ENCODE assay signal across 38 cellular contexts in the genomic region with DNA sequence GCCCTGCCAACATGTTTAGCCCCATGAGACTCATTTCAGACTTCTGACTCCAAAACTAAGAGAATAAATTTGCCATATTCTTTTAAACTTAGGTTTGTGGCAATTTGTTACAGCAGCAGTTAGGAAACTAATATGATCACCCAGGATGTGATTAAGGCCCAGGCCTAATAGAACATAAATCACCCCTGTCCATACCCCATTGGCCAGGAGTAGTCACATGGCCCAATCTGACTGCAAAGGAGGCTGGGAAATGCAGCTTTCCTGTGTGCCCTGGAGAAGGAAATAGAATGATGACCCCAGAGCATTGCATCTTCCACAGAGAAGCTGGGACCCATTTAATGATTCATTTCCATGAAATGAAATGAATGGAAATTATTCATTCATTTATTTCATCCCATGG.
"Had no signal": no experiment of that assay in that cellular context is flagged by ENCODE, and none has a peak within 500 bp of the region (broad histone marks: within the 10 kb centered on the region; RNA-seq: fewer than 3 reads in every experiment).

No MANE protein-coding gene starts in this region.

- H3K4me1 ChIP-seq: ascending aorta, body of pancreas, breast epithelium had no signal

- H3K4me1 Mint-ChIP-seq: activated naive CD4-positive, alpha-beta T cell treated with anti-CD3 and anti-CD28 coated beads, Interleukin-2, amount 10 ng/mL, durations not matched to agents 7 days and 5 days; activated naive CD4-positive, alpha-beta T cell treated with anti-CD3 and anti-CD28 coated beads, Interleukin-2, amount 50 U/mL, for 24 hours; central memory CD8-positive, alpha-beta T cell had no signal

- FAIRE-seq: astrocyte had no signal

- H3K9me3 ChIP-seq: adrenal gland, ascending aorta had no signal

- H3K9me3 Mint-ChIP-seq: activated T-helper 2 cell treated with anti-CD3 and anti-CD28 coated beads, Interferon-gamma antibody, Interleukin-2, Interleukin-4, amounts not matched to agents 10 μg/mL and 5 μg/mL and 100 μg/mL, durations not matched to agents 14 hours and 24 hours and 36 hours had no signal

- DNase-seq: activated effector memory CD4-positive, alpha-beta T cell treated with anti-CD3 and anti-CD28 coated beads, Interleukin-2, amount 50 U/mL, for 16 hours; activated effector memory CD4-positive, alpha-beta T cell treated with Interleukin-2 at 50 U/mL for 16 hours; activated gamma-delta T cell; activated gamma-delta T cell treated with Interleukin-2 at 50 U/mL for 16 hours; activated naive CD4-positive, alpha-beta T cell; activated naive CD4-positive, alpha-beta T cell treated with anti-CD3 and anti-CD28 coated beads for 36 hours; activated naive CD4-positive, alpha-beta T cell treated with anti-CD3 and anti-CD28 coated beads, Interleukin-2, amount 10 ng/mL, durations not matched to agents 7 days and 5 days; activated naive CD4-positive, alpha-beta T cell treated with anti-CD3 and anti-CD28 coated beads, Interleukin-2, amount 50 U/mL, for 16 hours; activated naive CD4-positive, alpha-beta T cell treated with Interleukin-2 at 50 U/mL for 16 hours; activated naive CD8-positive, alpha-beta T cell treated with anti-CD3 and anti-CD28 coated beads for 36 hours; activated naive CD8-positive, alpha-beta T cell treated with anti-CD3 and anti-CD28 coated beads, Interleukin-2, amount 10 ng/mL, durations not matched to agents 7 days and 5 days; activated naive CD8-positive, alpha-beta T cell treated with anti-CD3 and anti-CD28 coated beads, Interleukin-2, amount 50 U/mL, for 24 hours; activated T-cell treated with anti-CD3 and anti-CD28 coated beads, Interleukin-2, amount 50 U/mL, for 24 hours; activated T-cell treated with anti-CD3 and anti-CD28 coated beads, Interleukin-2, amount 50 U/mL, for 4 hours; activated T-cell treated with anti-CD3 and anti-CD28 coated beads, Interleukin-2, amount 50 U/mL, for 48 hours; activated T-cell treated with anti-CD3 and anti-CD28 coated beads, Interleukin-2, amount 50 U/mL, for 72 hours; adrenal gland; amniotic stem cell; amygdala; anterior cingulate cortex; aorta; body of pancreas; brain microvascular endothelial cell; caudate nucleus; central memory CD4-positive, alpha-beta T cell; cerebellar nuclear complex had no signal

- H3K4me3 Mint-ChIP-seq: activated naive CD4-positive, alpha-beta T cell treated with anti-CD3 and anti-CD28 coated beads for 36 hours; activated naive CD4-positive, alpha-beta T cell treated with anti-CD3 and anti-CD28 coated beads, Interleukin-2, amount 10 ng/mL, durations not matched to agents 7 days and 5 days; activated naive CD4-positive, alpha-beta T cell treated with anti-CD3 and anti-CD28 coated beads, Interleukin-2, amount 50 U/mL, for 24 hours; activated naive CD8-positive, alpha-beta T cell; activated naive CD8-positive, alpha-beta T cell treated with anti-CD3 and anti-CD28 coated beads for 36 hours; activated naive CD8-positive, alpha-beta T cell treated with anti-CD3 and anti-CD28 coated beads, Interleukin-2, amount 10 ng/mL, durations not matched to agents 7 days and 5 days; activated naive CD8-positive, alpha-beta T cell treated with anti-CD3 and anti-CD28 coated beads, Interleukin-2, amount 50 U/mL, for 24 hours; activated T-cell treated with anti-CD3 and anti-CD28 coated beads, Interleukin-2, amount 50 U/mL, for 24 hours; activated T-cell treated with anti-CD3 and anti-CD28 coated beads, Interleukin-2, amount 50 U/mL, for 4 hours; activated T-cell treated with anti-CD3 and anti-CD28 coated beads, Interleukin-2, amount 50 U/mL, for 72 hours; activated T-helper 1 cell treated with anti-CD3 and anti-CD28 coated beads, Interleukin-12 subunit alpha, Interleukin-12 subunit beta, Interleukin-2, Interleukin-4 antibody, amounts not matched to agents 30 ng/mL and 10 ng/mL and 1 ng/mL, durations not matched to agents 14 hours and 24 hours and 36 hours; activated T-helper 17 cell treated with anti-CD3 and anti-CD28 coated beads, Interleukin-2, amount 50 U/mL, for 72 hours; brain; central memory CD8-positive, alpha-beta T cell had no signal

- H3K36me3 Mint-ChIP-seq: activated naive CD4-positive, alpha-beta T cell treated with anti-CD3 and anti-CD28 coated beads, Interleukin-2, amount 10 ng/mL, durations not matched to agents 7 days and 5 days; activated naive CD4-positive, alpha-beta T cell treated with anti-CD3 and anti-CD28 coated beads, Interleukin-2, amount 50 U/mL, for 24 hours; activated naive CD4-positive, alpha-beta T cell treated with anti-CD3 and anti-CD28 coated beads, Interleukin-2, amount 50 U/mL, for 72 hours; activated naive CD8-positive, alpha-beta T cell; activated naive CD8-positive, alpha-beta T cell treated with anti-CD3 and anti-CD28 coated beads for 36 hours; activated naive CD8-positive, alpha-beta T cell treated with anti-CD3 and anti-CD28 coated beads, Interleukin-2, amount 10 ng/mL, durations not matched to agents 7 days and 5 days had no signal

- H3K27ac Mint-ChIP-seq: activated naive CD4-positive, alpha-beta T cell treated with anti-CD3 and anti-CD28 coated beads for 36 hours; activated naive CD4-positive, alpha-beta T cell treated with anti-CD3 and anti-CD28 coated beads, Interleukin-2, amount 10 ng/mL, durations not matched to agents 7 days and 5 days; activated naive CD4-positive, alpha-beta T cell treated with anti-CD3 and anti-CD28 coated beads, Interleukin-2, amount 50 U/mL, for 24 hours; activated naive CD4-positive, alpha-beta T cell treated with anti-CD3 and anti-CD28 coated beads, Interleukin-2, amount 50 U/mL, for 72 hours; activated naive CD8-positive, alpha-beta T cell; activated naive CD8-positive, alpha-beta T cell treated with anti-CD3 and anti-CD28 coated beads for 36 hours; activated naive CD8-positive, alpha-beta T cell treated with anti-CD3 and anti-CD28 coated beads, Interleukin-2, amount 10 ng/mL, durations not matched to agents 7 days and 5 days; activated naive CD8-positive, alpha-beta T cell treated with anti-CD3 and anti-CD28 coated beads, Interleukin-2, amount 50 U/mL, for 24 hours; activated T-cell treated with anti-CD3 and anti-CD28 coated beads, Interleukin-2, amount 50 U/mL, for 24 hours; activated T-cell treated with anti-CD3 and anti-CD28 coated beads, Interleukin-2, amount 50 U/mL, for 72 hours; activated T-helper 1 cell treated with anti-CD3 and anti-CD28 coated beads, Interleukin-12 subunit alpha, Interleukin-12 subunit beta, Interleukin-2, Interleukin-4 antibody, amounts not matched to agents 30 ng/mL and 10 ng/mL and 1 ng/mL, durations not matched to agents 14 hours and 24 hours and 36 hours; activated T-helper 17 cell treated with anti-CD3 and anti-CD28 coated beads, Interleukin-2, amount 50 U/mL, for 72 hours; activated T-helper 2 cell treated with anti-CD3 and anti-CD28 coated beads, Interferon-gamma antibody, Interleukin-2, Interleukin-4, amounts not matched to agents 10 μg/mL and 5 μg/mL and 100 μg/mL, durations not matched to agents 14 hours and 24 hours and 36 hours; brain had no signal

- H3K4me3 ChIP-seq: adrenal gland, ascending aorta, body of pancreas, breast epithelium, cardiac muscle cell had no signal

- H3K27ac ChIP-seq: adrenal gland, ascending aorta, body of pancreas, brain microvascular endothelial cell, breast epithelium, cardiac muscle cell had no signal

- H3K27me3 ChIP-seq: adrenal gland, ascending aorta, body of pancreas, brain microvascular endothelial cell, cardiac muscle cell had no signal

- H3K36me3 ChIP-seq: adrenal gland, ascending aorta, brain microvascular endothelial cell, breast epithelium, cardiac muscle cell had no signal

- ATAC-seq: activated naive CD4-positive, alpha-beta T cell treated with anti-CD3 and anti-CD28 coated beads, Interleukin-2, amount 50 U/mL, for 72 hours; activated naive CD8-positive, alpha-beta T cell treated with anti-CD3 and anti-CD28 coated beads, Interleukin-2, amount 50 U/mL, for 24 hours; activated T-cell treated with anti-CD3 and anti-CD28 coated beads, Interleukin-2, amount 50 U/mL, for 4 hours; activated T-cell treated with anti-CD3 and anti-CD28 coated beads, Interleukin-2, amount 50 U/mL, for 72 hours; activated T-helper 17 cell treated with anti-CD3 and anti-CD28 coated beads, Interleukin-2, amount 50 U/mL, for 72 hours; body of pancreas had no signal
